ENCODE assay signal across 27 cellular contexts in genomic region chr19:47505506-47505905, GRCh38. TPM values are rescaled to one million over a fixed set of nuclear protein-coding genes. Genes with fewer than 3 reads are reported as not detected.
"Had no signal": no experiment of that assay in that cellular context is flagged by ENCODE, and none has a peak within 500 bp of the region (broad histone marks: within the 10 kb centered on the region; RNA-seq: fewer than 3 reads in every experiment).

No MANE protein-coding gene starts in this region.

- H3K27me3 ChIP-seq: cardiac muscle cell, colonic mucosa, gastroesophageal sphincter, suprapubic skin, tibial artery had no signal

- H3K27ac ChIP-seq: colonic mucosa, suprapubic skin, tibial artery had no signal

- H3K9me3 Mint-ChIP-seq: activated B cell treated with CpG ODN at 0.5 μM for 24 hours; activated naive CD4-positive, alpha-beta T cell treated with anti-CD3 and anti-CD28 coated beads, Interleukin-2, amount 50 U/mL, for 24 hours; activated T-cell treated with anti-CD3 and anti-CD28 coated beads, Interleukin-2, amount 50 U/mL, for 72 hours; memory B cell; natural killer cell treated with Interleukin-12 subunit alpha and Interleukin-12 subunit beta and Interleukin-15 and Interleukin-18, amount 100 ng/mL, for 72 hours had no signal

- H3K27me3 Mint-ChIP-seq: activated B cell treated with CpG ODN at 0.5 μM for 24 hours; activated naive CD4-positive, alpha-beta T cell treated with anti-CD3 and anti-CD28 coated beads, Interleukin-2, amount 50 U/mL, for 24 hours; memory B cell; natural killer cell treated with Interleukin-12 subunit alpha and Interleukin-12 subunit beta and Interleukin-15 and Interleukin-18, amount 100 ng/mL, for 72 hours; T-helper 17 cell had no signal

- H3K36me3 ChIP-seq: cardiac muscle cell had no signal

- DNase-seq: activated B cell treated with CpG ODN at 0.5 μM for 24 hours; activated CD4-positive, alpha-beta T cell treated with anti-CD3 and anti-CD28 coated beads, Interleukin-2, amount 50 U/mL, for 1 hour; activated effector memory CD4-positive, alpha-beta T cell treated with anti-CD3 and anti-CD28 coated beads, Interleukin-2, amount 50 U/mL, for 16 hours; activated T-cell treated with anti-CD3 and anti-CD28 coated beads for 4 hours; activated T-cell treated with anti-CD3 and anti-CD28 coated beads, Interleukin-2, amount 50 U/mL, for 72 hours; cerebellar nuclear complex; colonic mucosa; effector CD8-positive, alpha-beta T cell; erythroblast; hippocampal formation; left cardiac atrium; mucosa of descending colon; stimulated activated CD4-positive, alpha-beta T cell treated with anti-CD3 and anti-CD28 coated beads, Interleukin-15, amount 100 ng/mL, for 24 hours; stimulated activated CD4-positive, alpha-beta T cell treated with anti-CD3 and anti-CD28 coated beads, Interleukin-2, amount 100 ng/mL, for 24 hours; stimulated activated naive CD4-positive, alpha-beta T cell; T-helper 17 cell; tibial artery had no signal

- ATAC-seq: activated T-cell treated with anti-CD3 and anti-CD28 coated beads, Interleukin-2, amount 50 U/mL, for 72 hours; gastroesophageal sphincter; left cardiac atrium; mucosa of descending colon; natural killer cell treated with Interleukin-12 subunit alpha and Interleukin-12 subunit beta and Interleukin-15 and Interleukin-18, amount 100 ng/mL, for 72 hours; SK-N-SH treated with all-trans-retinoic acid at 6 μM for 48 hours; T-helper 17 cell had no signal

- H3K27ac Mint-ChIP-seq: activated B cell treated with CpG ODN at 0.5 μM for 24 hours; activated naive CD4-positive, alpha-beta T cell treated with anti-CD3 and anti-CD28 coated beads, Interleukin-2, amount 50 U/mL, for 24 hours; activated T-cell treated with anti-CD3 and anti-CD28 coated beads, Interleukin-2, amount 50 U/mL, for 72 hours; memory B cell; T-helper 17 cell had no signal

- H3K4me1 ChIP-seq: colonic mucosa had no signal

- H3K9me3 ChIP-seq: colonic mucosa, gastroesophageal sphincter, mucosa of descending colon, suprapubic skin, tibial artery had no signal

- H3K4me3 Mint-ChIP-seq: activated B cell treated with CpG ODN at 0.5 μM for 24 hours; activated naive CD4-positive, alpha-beta T cell treated with anti-CD3 and anti-CD28 coated beads, Interleukin-2, amount 50 U/mL, for 24 hours; activated T-cell treated with anti-CD3 and anti-CD28 coated beads, Interleukin-2, amount 50 U/mL, for 72 hours; memory B cell; natural killer cell treated with Interleukin-12 subunit alpha and Interleukin-12 subunit beta and Interleukin-15 and Interleukin-18, amount 100 ng/mL, for 72 hours; T-helper 17 cell had no signal

- H3K36me3 Mint-ChIP-seq: natural killer cell treated with Interleukin-12 subunit alpha and Interleukin-12 subunit beta and Interleukin-15 and Interleukin-18, amount 100 ng/mL, for 72 hours had no signal

- H3K4me3 ChIP-seq: cardiac muscle cell, colonic mucosa, gastroesophageal sphincter, mucosa of descending colon, suprapubic skin, tibial artery had no signal

RNA-seq across cellular contexts. Expression of gene SLC8A2, which starts 33.8 kb away (rescaled TPM):
- total RNA-seq: activated B cell treated with CpG ODN at 0.5 μM for 24 hours; dermis microvascular lymphatic vessel endothelial cell; myocyte; natural killer cell treated with Interleukin-12 subunit alpha and Interleukin-12 subunit beta and Interleukin-15 and Interleukin-18, amount 100 ng/mL, for 72 hours; osteocyte; T-helper 17 cell had no signal
